In genomic region chr10:116082211-116082610, GRCh38 we compare ENCODE assay signal across 22 cellular contexts.
"Had no signal": no experiment of that assay in that cellular context is flagged by ENCODE, and none has a peak within 500 bp of the region (broad histone marks: within the 10 kb centered on the region; RNA-seq: fewer than 3 reads in every experiment).

No MANE protein-coding gene starts in this region.

- DNase-seq: activated CD4-positive, alpha-beta T cell treated with anti-CD3 and anti-CD28 coated beads for 36 hours; activated CD4-positive, CD25-positive, alpha-beta regulatory T cell; activated CD8-positive, alpha-beta memory T cell treated with anti-CD3 and anti-CD28 coated beads, Interleukin-2, amount 10 ng/mL, durations not matched to agents 7 days and 5 days; activated CD8-positive, alpha-beta T cell treated with anti-CD3 and anti-CD28 coated beads, Interleukin-2, amount 10 ng/mL, durations not matched to agents 7 days and 5 days; activated naive CD8-positive, alpha-beta T cell treated with anti-CD3 and anti-CD28 coated beads, Interleukin-2, amount 50 U/mL, for 24 hours; activated T-cell treated with anti-CD3 and anti-CD28 coated beads, Interleukin-2, amount 50 U/mL, for 48 hours; amygdala; cerebellar nuclear complex; colonic mucosa; effector CD8-positive, alpha-beta T cell; heart left ventricle; hypothalamus; immature natural killer cell; left ventricle myocardium superior; naive B cell; nephron progenitor cell; stimulated activated CD4-positive, alpha-beta T cell treated with anti-CD3 and anti-CD28 coated beads, Interleukin-12 subunit alpha, Interleukin-12 subunit beta, amount 100 ng/mL, for 4 hours; stimulated activated CD4-positive, alpha-beta T cell treated with anti-CD3 and anti-CD28 coated beads, Interleukin-4, amount 100 ng/mL, for 1 hour; stimulated activated naive CD8-positive, alpha-beta T cell treated with anti-CD3 and anti-CD28 coated beads, Interleukin-15, Interleukin-2, amounts not matched to agents 100 U/mL and 50 U/mL, for 24 hours; T-helper 1 cell; testis; transverse colon had no signal
